In the genomic region with DNA sequence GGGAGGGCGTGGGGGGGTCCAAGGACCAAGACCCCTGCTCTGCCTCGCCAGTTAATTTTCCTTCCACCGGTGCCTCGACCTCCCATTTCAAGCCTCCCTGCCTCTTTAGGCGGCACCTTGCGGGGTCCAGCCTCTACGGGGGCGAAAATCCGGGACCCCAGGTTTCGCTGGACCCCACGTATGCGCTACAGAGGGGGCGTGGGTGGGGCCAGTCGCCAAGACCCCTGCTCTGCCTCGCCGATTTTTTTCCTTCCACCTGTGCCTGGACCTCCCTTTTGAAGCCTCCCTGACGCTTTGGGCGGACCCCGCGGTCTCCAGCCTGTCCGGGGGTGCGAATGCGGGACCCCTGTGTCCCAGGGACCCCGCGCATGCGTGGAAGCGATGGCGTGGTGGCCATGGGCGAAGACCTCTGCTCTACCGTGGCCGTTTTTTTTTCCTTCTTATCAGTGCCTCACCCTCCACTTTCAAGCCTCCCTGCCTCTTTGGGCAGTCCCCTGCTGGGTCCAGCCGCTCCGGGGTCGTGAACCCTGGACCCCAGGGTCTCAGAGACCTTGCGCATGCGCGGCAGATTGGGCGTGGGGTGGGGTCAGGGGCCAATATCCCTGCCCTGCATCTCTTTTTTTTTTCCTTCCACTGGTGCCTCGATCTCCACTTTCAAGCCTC, we compare ENCODE assay signal across 1 cellular context.
TF ChIP-seq lines count a peak whose summit lies in the region.

No MANE protein-coding gene starts in this region.

TF ChIP-seq in K562, 482 proteins besides CTCF, POLR2A, EP300 and RAD21 (continued from another document and continues in another):
- TF ChIP-seq, protein P1, sequence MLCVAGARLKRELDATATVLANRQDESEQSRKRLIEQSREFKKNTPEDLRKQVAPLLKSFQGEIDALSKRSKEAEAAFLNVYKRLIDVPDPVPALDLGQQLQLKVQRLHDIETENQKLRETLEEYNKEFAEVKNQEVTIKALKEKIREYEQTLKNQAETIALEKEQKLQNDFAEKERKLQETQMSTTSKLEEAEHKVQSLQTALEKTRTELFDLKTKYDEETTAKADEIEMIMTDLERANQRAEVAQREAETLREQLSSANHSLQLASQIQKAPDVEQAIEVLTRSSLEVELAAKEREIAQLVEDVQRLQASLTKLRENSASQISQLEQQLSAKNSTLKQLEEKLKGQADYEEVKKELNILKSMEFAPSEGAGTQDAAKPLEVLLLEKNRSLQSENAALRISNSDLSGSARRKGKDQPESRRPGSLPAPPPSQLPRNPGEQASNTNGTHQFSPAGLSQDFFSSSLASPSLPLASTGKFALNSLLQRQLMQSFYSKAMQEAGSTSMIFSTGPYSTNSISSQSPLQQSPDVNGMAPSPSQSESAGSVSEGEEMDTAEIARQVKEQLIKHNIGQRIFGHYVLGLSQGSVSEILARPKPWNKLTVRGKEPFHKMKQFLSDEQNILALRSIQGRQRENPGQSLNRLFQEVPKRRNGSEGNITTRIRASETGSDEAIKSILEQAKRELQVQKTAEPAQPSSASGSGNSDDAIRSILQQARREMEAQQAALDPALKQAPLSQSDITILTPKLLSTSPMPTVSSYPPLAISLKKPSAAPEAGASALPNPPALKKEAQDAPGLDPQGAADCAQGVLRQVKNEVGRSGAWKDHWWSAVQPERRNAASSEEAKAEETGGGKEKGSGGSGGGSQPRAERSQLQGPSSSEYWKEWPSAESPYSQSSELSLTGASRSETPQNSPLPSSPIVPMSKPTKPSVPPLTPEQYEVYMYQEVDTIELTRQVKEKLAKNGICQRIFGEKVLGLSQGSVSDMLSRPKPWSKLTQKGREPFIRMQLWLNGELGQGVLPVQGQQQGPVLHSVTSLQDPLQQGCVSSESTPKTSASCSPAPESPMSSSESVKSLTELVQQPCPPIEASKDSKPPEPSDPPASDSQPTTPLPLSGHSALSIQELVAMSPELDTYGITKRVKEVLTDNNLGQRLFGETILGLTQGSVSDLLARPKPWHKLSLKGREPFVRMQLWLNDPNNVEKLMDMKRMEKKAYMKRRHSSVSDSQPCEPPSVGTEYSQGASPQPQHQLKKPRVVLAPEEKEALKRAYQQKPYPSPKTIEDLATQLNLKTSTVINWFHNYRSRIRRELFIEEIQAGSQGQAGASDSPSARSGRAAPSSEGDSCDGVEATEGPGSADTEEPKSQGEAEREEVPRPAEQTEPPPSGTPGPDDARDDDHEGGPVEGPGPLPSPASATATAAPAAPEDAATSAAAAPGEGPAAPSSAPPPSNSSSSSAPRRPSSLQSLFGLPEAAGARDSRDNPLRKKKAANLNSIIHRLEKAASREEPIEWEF (CRISPR knock-in tag; IDR thresholded peaks at IDR 0.05): 0 out of 2 replicates have a peak, but pooled peaks have one; percentile 32
- TF ChIP-seq CHD4 (IDR thresholded peaks at IDR 0.05; ENCODE audit: insufficient read depth, insufficient replicate concordance, low read depth, low read length, poor library complexity, severe bottlenecking): no peak
- no peak for TF ChIP-seq FOXK2 (conservative IDR thresholded peaks at IDR 0.05 in 1 of 2, IDR thresholded peaks at IDR 0.05 in 1 of 2; ENCODE audit: low read depth in 2 of 2)
- peak; percentile 50 for TF ChIP-seq POLR2B (IDR thresholded peaks at IDR 0.05; ENCODE audit: low read depth, partially characterized antibody)
- TF ChIP-seq CBFA2T2 (conservative IDR thresholded peaks at IDR 0.05): no peak
- TF ChIP-seq, protein P2, sequence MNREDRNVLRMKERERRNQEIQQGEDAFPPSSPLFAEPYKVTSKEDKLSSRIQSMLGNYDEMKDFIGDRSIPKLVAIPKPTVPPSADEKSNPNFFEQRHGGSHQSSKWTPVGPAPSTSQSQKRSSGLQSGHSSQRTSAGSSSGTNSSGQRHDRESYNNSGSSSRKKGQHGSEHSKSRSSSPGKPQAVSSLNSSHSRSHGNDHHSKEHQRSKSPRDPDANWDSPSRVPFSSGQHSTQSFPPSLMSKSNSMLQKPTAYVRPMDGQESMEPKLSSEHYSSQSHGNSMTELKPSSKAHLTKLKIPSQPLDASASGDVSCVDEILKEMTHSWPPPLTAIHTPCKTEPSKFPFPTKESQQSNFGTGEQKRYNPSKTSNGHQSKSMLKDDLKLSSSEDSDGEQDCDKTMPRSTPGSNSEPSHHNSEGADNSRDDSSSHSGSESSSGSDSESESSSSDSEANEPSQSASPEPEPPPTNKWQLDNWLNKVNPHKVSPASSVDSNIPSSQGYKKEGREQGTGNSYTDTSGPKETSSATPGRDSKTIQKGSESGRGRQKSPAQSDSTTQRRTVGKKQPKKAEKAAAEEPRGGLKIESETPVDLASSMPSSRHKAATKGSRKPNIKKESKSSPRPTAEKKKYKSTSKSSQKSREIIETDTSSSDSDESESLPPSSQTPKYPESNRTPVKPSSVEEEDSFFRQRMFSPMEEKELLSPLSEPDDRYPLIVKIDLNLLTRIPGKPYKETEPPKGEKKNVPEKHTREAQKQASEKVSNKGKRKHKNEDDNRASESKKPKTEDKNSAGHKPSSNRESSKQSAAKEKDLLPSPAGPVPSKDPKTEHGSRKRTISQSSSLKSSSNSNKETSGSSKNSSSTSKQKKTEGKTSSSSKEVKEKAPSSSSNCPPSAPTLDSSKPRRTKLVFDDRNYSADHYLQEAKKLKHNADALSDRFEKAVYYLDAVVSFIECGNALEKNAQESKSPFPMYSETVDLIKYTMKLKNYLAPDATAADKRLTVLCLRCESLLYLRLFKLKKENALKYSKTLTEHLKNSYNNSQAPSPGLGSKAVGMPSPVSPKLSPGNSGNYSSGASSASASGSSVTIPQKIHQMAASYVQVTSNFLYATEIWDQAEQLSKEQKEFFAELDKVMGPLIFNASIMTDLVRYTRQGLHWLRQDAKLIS (CRISPR knock-in tag; IDR thresholded peaks at IDR 0.05): no peak
- TF ChIP-seq, protein P3, sequence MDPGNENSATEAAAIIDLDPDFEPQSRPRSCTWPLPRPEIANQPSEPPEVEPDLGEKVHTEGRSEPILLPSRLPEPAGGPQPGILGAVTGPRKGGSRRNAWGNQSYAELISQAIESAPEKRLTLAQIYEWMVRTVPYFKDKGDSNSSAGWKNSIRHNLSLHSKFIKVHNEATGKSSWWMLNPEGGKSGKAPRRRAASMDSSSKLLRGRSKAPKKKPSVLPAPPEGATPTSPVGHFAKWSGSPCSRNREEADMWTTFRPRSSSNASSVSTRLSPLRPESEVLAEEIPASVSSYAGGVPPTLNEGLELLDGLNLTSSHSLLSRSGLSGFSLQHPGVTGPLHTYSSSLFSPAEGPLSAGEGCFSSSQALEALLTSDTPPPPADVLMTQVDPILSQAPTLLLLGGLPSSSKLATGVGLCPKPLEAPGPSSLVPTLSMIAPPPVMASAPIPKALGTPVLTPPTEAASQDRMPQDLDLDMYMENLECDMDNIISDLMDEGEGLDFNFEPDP (CRISPR knock-in tag; IDR thresholded peaks at IDR 0.05): no peak
- TF ChIP-seq BHLHE40 (IDR thresholded peaks at IDR 0.05; ENCODE audit: low read length): no peak
- TF ChIP-seq CBFA2T3 (IDR thresholded peaks at IDR 0.05): peak; percentile 20; the same call in 1 of the 2 replicates
- TF ChIP-seq DPF2 (IDR thresholded peaks at IDR 0.05): no peak
- TF ChIP-seq SREBF2 (CRISPR knock-in tag; IDR thresholded peaks at IDR 0.05): no peak
- no peak for TF ChIP-seq RFX7 (CRISPR knock-in tag; IDR thresholded peaks at IDR 0.05)
- TF ChIP-seq, protein P4, sequence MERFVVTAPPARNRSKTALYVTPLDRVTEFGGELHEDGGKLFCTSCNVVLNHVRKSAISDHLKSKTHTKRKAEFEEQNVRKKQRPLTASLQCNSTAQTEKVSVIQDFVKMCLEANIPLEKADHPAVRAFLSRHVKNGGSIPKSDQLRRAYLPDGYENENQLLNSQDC (CRISPR knock-in tag; IDR thresholded peaks at IDR 0.05): no peak
- TF ChIP-seq NRF1 (conservative IDR thresholded peaks at IDR 0.05 in 1 of 2, IDR thresholded peaks at IDR 0.05 in 1 of 2): peak; percentile 95 to 96
- TF ChIP-seq SMARCB1 (IDR thresholded peaks at IDR 0.05; ENCODE audit: insufficient read length, low read depth): no peak
- TF ChIP-seq, protein P5, sequence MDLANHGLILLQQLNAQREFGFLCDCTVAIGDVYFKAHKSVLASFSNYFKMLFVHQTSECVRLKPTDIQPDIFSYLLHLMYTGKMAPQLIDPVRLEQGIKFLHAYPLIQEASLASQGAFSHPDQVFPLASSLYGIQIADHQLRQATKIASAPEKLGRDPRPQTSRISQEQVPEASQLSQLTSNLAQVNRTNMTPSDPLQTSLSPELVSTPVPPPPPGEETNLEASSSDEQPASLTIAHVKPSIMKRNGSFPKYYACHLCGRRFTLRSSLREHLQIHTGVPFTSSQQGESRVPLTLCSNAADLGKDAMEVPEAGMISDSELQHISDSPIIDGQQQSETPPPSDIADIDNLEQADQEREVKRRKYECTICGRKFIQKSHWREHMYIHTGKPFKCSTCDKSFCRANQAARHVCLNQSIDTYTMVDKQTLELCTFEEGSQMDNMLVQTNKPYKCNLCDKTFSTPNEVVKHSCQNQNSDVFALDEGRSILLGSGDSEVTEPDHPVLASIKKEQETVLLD (IDR thresholded peaks at IDR 0.05): peak; percentile 94
- TF ChIP-seq MTA3 (IDR thresholded peaks at IDR 0.05; ENCODE audit: borderline replicate concordance): 0 out of 2 replicates have a peak, but pooled peaks have one; percentile 42
- TF ChIP-seq CC2D1A (IDR thresholded peaks at IDR 0.05): peak; percentile 72; the same call in 1 of the 2 replicates
- no peak for TF ChIP-seq CSDE1 (IDR thresholded peaks at IDR 0.05)
- no peak for TF ChIP-seq SMAD4 (CRISPR knock-in tag; conservative IDR thresholded peaks at IDR 0.05)
- TF ChIP-seq, protein P6, sequence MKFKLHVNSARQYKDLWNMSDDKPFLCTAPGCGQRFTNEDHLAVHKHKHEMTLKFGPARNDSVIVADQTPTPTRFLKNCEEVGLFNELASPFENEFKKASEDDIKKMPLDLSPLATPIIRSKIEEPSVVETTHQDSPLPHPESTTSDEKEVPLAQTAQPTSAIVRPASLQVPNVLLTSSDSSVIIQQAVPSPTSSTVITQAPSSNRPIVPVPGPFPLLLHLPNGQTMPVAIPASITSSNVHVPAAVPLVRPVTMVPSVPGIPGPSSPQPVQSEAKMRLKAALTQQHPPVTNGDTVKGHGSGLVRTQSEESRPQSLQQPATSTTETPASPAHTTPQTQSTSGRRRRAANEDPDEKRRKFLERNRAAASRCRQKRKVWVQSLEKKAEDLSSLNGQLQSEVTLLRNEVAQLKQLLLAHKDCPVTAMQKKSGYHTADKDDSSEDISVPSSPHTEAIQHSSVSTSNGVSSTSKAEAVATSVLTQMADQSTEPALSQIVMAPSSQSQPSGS (CRISPR knock-in tag; IDR thresholded peaks at IDR 0.05): no peak
- TF ChIP-seq, protein P7, sequence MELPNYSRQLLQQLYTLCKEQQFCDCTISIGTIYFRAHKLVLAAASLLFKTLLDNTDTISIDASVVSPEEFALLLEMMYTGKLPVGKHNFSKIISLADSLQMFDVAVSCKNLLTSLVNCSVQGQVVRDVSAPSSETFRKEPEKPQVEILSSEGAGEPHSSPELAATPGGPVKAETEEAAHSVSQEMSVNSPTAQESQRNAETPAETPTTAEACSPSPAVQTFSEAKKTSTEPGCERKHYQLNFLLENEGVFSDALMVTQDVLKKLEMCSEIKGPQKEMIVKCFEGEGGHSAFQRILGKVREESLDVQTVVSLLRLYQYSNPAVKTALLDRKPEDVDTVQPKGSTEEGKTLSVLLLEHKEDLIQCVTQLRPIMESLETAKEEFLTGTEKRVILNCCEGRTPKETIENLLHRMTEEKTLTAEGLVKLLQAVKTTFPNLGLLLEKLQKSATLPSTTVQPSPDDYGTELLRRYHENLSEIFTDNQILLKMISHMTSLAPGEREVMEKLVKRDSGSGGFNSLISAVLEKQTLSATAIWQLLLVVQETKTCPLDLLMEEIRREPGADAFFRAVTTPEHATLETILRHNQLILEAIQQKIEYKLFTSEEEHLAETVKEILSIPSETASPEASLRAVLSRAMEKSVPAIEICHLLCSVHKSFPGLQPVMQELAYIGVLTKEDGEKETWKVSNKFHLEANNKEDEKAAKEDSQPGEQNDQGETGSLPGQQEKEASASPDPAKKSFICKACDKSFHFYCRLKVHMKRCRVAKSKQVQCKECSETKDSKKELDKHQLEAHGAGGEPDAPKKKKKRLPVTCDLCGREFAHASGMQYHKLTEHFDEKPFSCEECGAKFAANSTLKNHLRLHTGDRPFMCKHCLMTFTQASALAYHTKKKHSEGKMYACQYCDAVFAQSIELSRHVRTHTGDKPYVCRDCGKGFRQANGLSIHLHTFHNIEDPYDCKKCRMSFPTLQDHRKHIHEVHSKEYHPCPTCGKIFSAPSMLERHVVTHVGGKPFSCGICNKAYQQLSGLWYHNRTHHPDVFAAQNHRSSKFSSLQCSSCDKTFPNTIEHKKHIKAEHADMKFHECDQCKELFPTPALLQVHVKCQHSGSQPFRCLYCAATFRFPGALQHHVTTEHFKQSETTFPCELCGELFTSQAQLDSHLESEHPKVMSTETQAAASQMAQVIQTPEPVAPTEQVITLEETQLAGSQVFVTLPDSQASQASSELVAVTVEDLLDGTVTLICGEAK (IDR thresholded peaks at IDR 0.05): no peak
- TF ChIP-seq, protein P7 (CRISPR knock-in tag; IDR thresholded peaks at IDR 0.05): no peak
- TF ChIP-seq PHF21A (IDR thresholded peaks at IDR 0.05; ENCODE audit: borderline replicate concordance, low read depth): no peak
- no peak for TF ChIP-seq ZNF232 (CRISPR knock-in tag; IDR thresholded peaks at IDR 0.05)
- no peak for TF ChIP-seq ZKSCAN8 (CRISPR knock-in tag; IDR thresholded peaks at IDR 0.05)
- TF ChIP-seq ZNF384 (IDR thresholded peaks at IDR 0.05; ENCODE audit: low read depth, low read length): peak; percentile 80
- TF ChIP-seq ZNF707 (CRISPR knock-in tag; conservative IDR thresholded peaks at IDR 0.05): no peak
- no peak for TF ChIP-seq FOS (IDR thresholded peaks at IDR 0.05; ENCODE audit: extremely low read depth, insufficient read length)
- no peak for TF ChIP-seq ZNF212 (CRISPR knock-in tag; IDR thresholded peaks at IDR 0.05)
- TF ChIP-seq MEIS2 (IDR thresholded peaks at IDR 0.05; ENCODE audit: partially characterized antibody): peak; percentile 76
